Comparison of ENCODE assay signal across 12 cellular contexts in genomic region chr10:88117869-88118632, GRCh38.
DNase-seq lines count a peak whose midpoint lies in the region; ATAC-seq, FAIRE-seq and TF ChIP-seq lines count a peak whose summit lies in the region.
"Had no signal": no experiment of that assay in that cellular context is flagged by ENCODE, and none has a peak within 500 bp of the region (broad histone marks: within the 10 kb centered on the region; RNA-seq: fewer than 3 reads in every experiment).

No MANE protein-coding gene starts in this region.

- no peaks in the 10 kb centered on the region for H4K20me1 ChIP-seq in GM23338 (replicated peaks; ENCODE audit: insufficient read depth)
- H4K20me1 ChIP-seq in keratinocyte (ENCODE audit: control insufficient read depth, extremely low read depth, insufficient read depth, low read length) = no peaks in the 10 kb centered on the region

- DNase-seq in CD14-positive monocyte (ENCODE audit: low spot score) (peak; percentile 56), GM23338 (ENCODE audit: low spot score) (peak; percentile 53), RWPE2 (ENCODE audit: low spot score) (no peak), keratinocyte (ENCODE audit: low read depth, low spot score) (no peak), dedifferentiated amniotic fluid mesenchymal stem cell (ENCODE audit: extremely low spot score) (no peak), T-helper 9 cell (no peak)
- DNase-seq in effector CD8-positive, alpha-beta T cell (lab: John Stamatoyannopoulos, UW) = no peak
- DNase-seq: sigmoid colon had no signal

- H3K9me3 Mint-ChIP-seq in CD14-positive monocyte = no peaks in the 10 kb centered on the region
- no peaks in the 10 kb centered on the region for H3K9me3 Mint-ChIP-seq in GM23338

- H3K4me1 Mint-ChIP-seq in CD14-positive monocyte (peaks cover 14% of the 10 kb centered on the region), GM23338 (peaks cover 9% of the 10 kb centered on the region)

- FAIRE-seq in keratinocyte (lab: Jason Lieb, UNC) = peak; percentile 13
- FAIRE-seq: G401.6 had no signal

- H3K36me3 ChIP-seq in GM23338 (ENCODE audit: insufficient read depth) = no peaks in the 10 kb centered on the region
- no peaks in the 10 kb centered on the region for H3K36me3 ChIP-seq in RWPE2 (ENCODE audit: low read depth)
- H3K36me3 ChIP-seq in keratinocyte (ENCODE audit: control insufficient read depth in 2 of 2, extremely low read depth in 1 of 2, insufficient read depth in 2 of 2, low read length in 2 of 2) = no peaks in the 10 kb centered on the region
- H3K36me3 ChIP-seq: sigmoid colon had no signal

- H3K36me3 Mint-ChIP-seq in CD14-positive monocyte (no peaks in the 10 kb centered on the region), GM23338 (ENCODE audit: low read depth) (no peaks in the 10 kb centered on the region)

- peaks cover 5% of the 10 kb centered on the region for H3K9me2 ChIP-seq in GM23338 (ENCODE audit: insufficient read depth)

- H3K27me3 Mint-ChIP-seq in CD14-positive monocyte (ENCODE audit: low read depth in 3 of 3) (peaks cover 0 to 2% (median 2%) of the 10 kb centered on the region in 3 donors), GM23338 (ENCODE audit: insufficient read depth, low read depth, poor library complexity) (peaks cover 4% of the 10 kb centered on the region)

- no peaks in the 10 kb centered on the region for H3F3A ChIP-seq in GM23338 (replicated peaks; ENCODE audit: low read depth)

- H3K79me2 ChIP-seq in GM23338 (replicated peaks; ENCODE audit: insufficient read depth) (no peaks in the 10 kb centered on the region), keratinocyte (ENCODE audit: control insufficient read depth, insufficient read depth, low read length) (no peaks in the 10 kb centered on the region)
- H3K79me2 ChIP-seq: hepatocyte had no signal

- no peak overlapping the region for H3K27ac Mint-ChIP-seq in CD14-positive monocyte
- H3K27ac Mint-ChIP-seq in GM23338 = no peak overlapping the region

- no peak overlapping the region for H3K9ac ChIP-seq in keratinocyte (ENCODE audit: control insufficient read depth, extremely low read depth, insufficient read depth, low read length)

- no peak overlapping the region for H3K4me3 ChIP-seq in GM23338
- no peak overlapping the region for H3K4me3 ChIP-seq in RWPE2 (ENCODE audit: severe bottlenecking)
- H3K4me3 ChIP-seq in keratinocyte (ENCODE audit: control insufficient read depth in 2 of 3, extremely low read depth in 1 of 3, insufficient read depth in 2 of 3, low read depth in 1 of 3, low read length in 3 of 3) = no peak overlapping the region
- H3K4me3 ChIP-seq: hepatocyte, sigmoid colon had no signal

- H3K4me2 ChIP-seq in GM23338 (peak overlapping the region; percentile 52; the same call in 1 of the 2 replicates), keratinocyte (ENCODE audit: control insufficient read depth, extremely low read depth, insufficient read depth, low read depth, low read length) (no peak overlapping the region)
- H3K4me2 ChIP-seq: hepatocyte had no signal

- H3K27ac ChIP-seq in GM23338 (ENCODE audit: low read depth) (no peak overlapping the region), RWPE2 (ENCODE audit: poor library complexity, severe bottlenecking) (no peak overlapping the region), keratinocyte (ENCODE audit: control insufficient read depth, insufficient read depth, low read length) (no peak overlapping the region)
- H3K27ac ChIP-seq: hepatocyte, sigmoid colon had no signal

- ATAC-seq in GM23338 (peak; percentile 80), RWPE2 (ENCODE audit: low read depth) (no peak), GM19395 (IDR thresholded peaks at IDR 0.05; ENCODE audit: unreplicated experiment) (no peak)
- ATAC-seq: Right ventricle myocardium inferior had no signal

- dilution Hi-C loops in keratinocyte (cut with MboI; ENCODE audit: extremely low pct_ligation_motif_present, low sequenced_read_pairs) = no loop called here

- H3K27me3 ChIP-seq in GM23338 (ENCODE audit: insufficient read depth) (no peaks in the 10 kb centered on the region), RWPE2 (ENCODE audit: insufficient read depth, poor library complexity, severe bottlenecking) (no peaks in the 10 kb centered on the region), keratinocyte (ENCODE audit: control insufficient read depth, extremely low read depth, insufficient read depth, low read length) (no peaks in the 10 kb centered on the region)
- H3K27me3 ChIP-seq: hepatocyte, sigmoid colon had no signal

- TF ChIP-seq CTCF in CD14-positive monocyte (IDR thresholded peaks at IDR 0.05) (no peak), GM23338 (conservative IDR thresholded peaks at IDR 0.05; ENCODE audit: low read depth in 2 of 2) (peak; percentile 52 to 57), RWPE2 (IDR thresholded peaks at IDR 0.05; ENCODE audit: poor library complexity, severe bottlenecking) (peak; percentile 9), keratinocyte (optimal IDR thresholded peaks at IDR 0.05 in 1 of 3, IDR thresholded peaks at IDR 0.05 in 1 of 3, conservative IDR thresholded peaks at IDR 0.05 in 1 of 3; ENCODE audit: extremely low read depth in 1 of 3, insufficient read depth in 2 of 3, low read length in 3 of 3) (peak; percentile 36 to 48 (median 41))

- no peaks in the 10 kb centered on the region for H3K9me3 ChIP-seq in RWPE2 (ENCODE audit: severe bottlenecking)
- H3K9me3 ChIP-seq in keratinocyte (ENCODE audit: control insufficient read depth, low read depth, low read length) = no peaks in the 10 kb centered on the region
- H3K9me3 ChIP-seq: sigmoid colon had no signal

- H2AFZ ChIP-seq in GM23338 = peak overlapping the region; percentile 72
- no peak overlapping the region for H2AFZ ChIP-seq in keratinocyte (ENCODE audit: control insufficient read depth, low read length)
- H2AFZ ChIP-seq: hepatocyte had no signal

- no peaks in the 10 kb centered on the region for H3K9me1 ChIP-seq in keratinocyte (ENCODE audit: control insufficient read depth, extremely low read depth, insufficient read depth, low read length)

- H3K4me1 ChIP-seq in GM23338 (ENCODE audit: insufficient read depth) = peaks cover 26% of the 10 kb centered on the region
- peaks cover 7% of the 10 kb centered on the region for H3K4me1 ChIP-seq in RWPE2 (ENCODE audit: insufficient read depth, poor library complexity, severe bottlenecking)
- H3K4me1 ChIP-seq in keratinocyte (ENCODE audit: control insufficient read depth, extremely low read depth, insufficient read depth, low read length) = peaks cover 19% of the 10 kb centered on the region
- H3K4me1 ChIP-seq: sigmoid colon had no signal

- intact Hi-C loops in CD14-positive monocyte (cut with micrococcal nuclease) = loop anchor here (5.0 to 10.0 kb wide), 4 partner anchors 93 to 297 kb away; partner anchors contain the start of genes KLLN (in 1 of the 2) and PTEN (in 1 of the 2)

- H3K4me3 Mint-ChIP-seq in CD14-positive monocyte = no peak overlapping the region
- H3K4me3 Mint-ChIP-seq in GM23338 = no peak overlapping the region

TF ChIP-seq in GM23338, 12 proteins besides CTCF, POLR2A, EP300 and RAD21 (continues in another document):
- TF ChIP-seq EZH2 (IDR thresholded peaks at IDR 0.05; ENCODE audit: low read depth, unreplicated experiment) = no peak

Comparison
In these comparisons a context has a peak if more than half of its experiments do, and no peak if none do; other contexts are left out.
1. DNase-seq: peak in CD14-positive monocyte (single experiment) and GM23338 (single experiment); none in RWPE2 (single experiment), keratinocyte (single experiment), effector CD8-positive, alpha-beta T cell (single experiment), dedifferentiated amniotic fluid mesenchymal stem cell (single experiment) and T-helper 9 cell (single experiment).